ENCODE assay signal across 8 cellular contexts in genomic region chr10:84205049-84205852, GRCh38. TPM values are rescaled to one million over a fixed set of nuclear protein-coding genes. Genes with fewer than 3 reads are reported as not detected.
DNase-seq lines count a peak whose midpoint lies in the region; ATAC-seq and TF ChIP-seq lines count a peak whose summit lies in the region.

No MANE protein-coding gene starts in this region.

- no peak overlapping the region for H3K4me3 ChIP-seq in AG04450 (ENCODE audit: low read depth, low read length)

- H3K27me3 ChIP-seq in AG04450 (ENCODE audit: control insufficient read depth, insufficient read depth, low read length), result peaks cover 2% of the 10 kb centered on the region

- ATAC-seq in GM18499 (IDR thresholded peaks at IDR 0.05; ENCODE audit: insufficient read depth, unreplicated experiment), result peak; percentile 71
- peak; percentile 84 for ATAC-seq in HG02884 (IDR thresholded peaks at IDR 0.05; ENCODE audit: unreplicated experiment)

- CTCF ChIA-PET in AG04450 (lab: Charles Lee), result interaction anchor here (0.7 to 2.0 kb wide), 2 partner anchors 58 to 332 kb away, joined by 3 to 9 read pairs; no protein-coding TSS in a partner anchor

- POLR2A ChIA-PET in AG04450 (lab: Yijun Ruan, JAX), result no interaction called here

- no peaks in the 10 kb centered on the region for H3K9me3 ChIP-seq in AG04450 (ENCODE audit: control insufficient read depth, insufficient read depth, low read length)

- TF ChIP-seq CTCF in AG04450 (IDR thresholded peaks at IDR 0.05; ENCODE audit: low read depth, low read length), result peak; percentile 72

- DNase-seq in AG04450 (ENCODE audit: low read depth, low spot score) (no peak), NCI-H1694 treated with DMSO at 0.1 percent for 48 hours (lab: John Stamatoyannopoulos, UW) (peak; percentile 81), dermis microvascular lymphatic vessel endothelial cell (ENCODE audit: low read depth in 2 of 2) (peak; percentile 5 to 47), medulla oblongata (ENCODE audit: extremely low spot score) (peak; percentile 76)
- DNase-seq in activated CD4-positive, alpha-beta T cell treated with anti-CD3 and anti-CD28 coated beads, Interleukin-2, amount 50 U/mL, for 1 hour, result peak; percentile 63
- DNase-seq in stimulated activated CD8-positive, alpha-beta memory T cell treated with anti-CD3 and anti-CD28 coated beads, Interleukin-2, amount 100 ng/mL, for 48 hours (ENCODE audit: low read depth in 2 of 2), result peak; percentile 52 to 58

- no peak overlapping the region for H3K27ac ChIP-seq in AG04450 (ENCODE audit: low read depth, low read length)

RNA-seq across cellular contexts. Expression of gene CDHR1, which starts 10.9 kb away (rescaled TPM):
- polyA plus RNA-seq in AG04450 (2011; rRNA removed), result not detected in 2 replicates
- not detected in 2 replicates for polyA minus RNA-seq in AG04450 (2011; rRNA and poly(A)+ RNA removed)
- total RNA-seq in dermis microvascular lymphatic vessel endothelial cell, result 0.25 and 0.26 TPM in 2 replicates

RNA-seq across cellular contexts. Expression of gene LRIT2, which starts 20.1 kb away (rescaled TPM):
- not detected in 2 replicates for polyA plus RNA-seq in AG04450 (2011; rRNA removed)
- polyA minus RNA-seq in AG04450 (2011; rRNA and poly(A)+ RNA removed), result not detected in 2 replicates
- not detected in 2 replicates for total RNA-seq in dermis microvascular lymphatic vessel endothelial cell

RNA-seq across cellular contexts. Expression of gene GPR15LG, which starts 31.6 kb away (rescaled TPM):
- not detected in 2 replicates for polyA plus RNA-seq in AG04450 (2011; rRNA removed)
- polyA minus RNA-seq in AG04450 (2011; rRNA and poly(A)+ RNA removed), result not detected in 2 replicates
- total RNA-seq in dermis microvascular lymphatic vessel endothelial cell, result not detected in 2 replicates

RNA-seq across cellular contexts. Expression of gene LRIT1, which starts 36.1 kb away (rescaled TPM):
- not detected in 2 replicates for polyA plus RNA-seq in AG04450 (2011; rRNA removed)
- polyA minus RNA-seq in AG04450 (2011; rRNA and poly(A)+ RNA removed), result not detected in 2 replicates
- total RNA-seq in dermis microvascular lymphatic vessel endothelial cell, result not detected in 2 replicates

RNA-seq across cellular contexts. Expression of gene RGR, which starts 39.6 kb away (rescaled TPM):
- not detected in 2 replicates for polyA plus RNA-seq in AG04450 (2011; rRNA removed)
- polyA minus RNA-seq in AG04450 (2011; rRNA and poly(A)+ RNA removed), result not detected in 2 replicates
- not detected in 2 replicates for total RNA-seq in dermis microvascular lymphatic vessel endothelial cell
